8 cellular contexts compared by ENCODE assay signal in the genomic region with DNA sequence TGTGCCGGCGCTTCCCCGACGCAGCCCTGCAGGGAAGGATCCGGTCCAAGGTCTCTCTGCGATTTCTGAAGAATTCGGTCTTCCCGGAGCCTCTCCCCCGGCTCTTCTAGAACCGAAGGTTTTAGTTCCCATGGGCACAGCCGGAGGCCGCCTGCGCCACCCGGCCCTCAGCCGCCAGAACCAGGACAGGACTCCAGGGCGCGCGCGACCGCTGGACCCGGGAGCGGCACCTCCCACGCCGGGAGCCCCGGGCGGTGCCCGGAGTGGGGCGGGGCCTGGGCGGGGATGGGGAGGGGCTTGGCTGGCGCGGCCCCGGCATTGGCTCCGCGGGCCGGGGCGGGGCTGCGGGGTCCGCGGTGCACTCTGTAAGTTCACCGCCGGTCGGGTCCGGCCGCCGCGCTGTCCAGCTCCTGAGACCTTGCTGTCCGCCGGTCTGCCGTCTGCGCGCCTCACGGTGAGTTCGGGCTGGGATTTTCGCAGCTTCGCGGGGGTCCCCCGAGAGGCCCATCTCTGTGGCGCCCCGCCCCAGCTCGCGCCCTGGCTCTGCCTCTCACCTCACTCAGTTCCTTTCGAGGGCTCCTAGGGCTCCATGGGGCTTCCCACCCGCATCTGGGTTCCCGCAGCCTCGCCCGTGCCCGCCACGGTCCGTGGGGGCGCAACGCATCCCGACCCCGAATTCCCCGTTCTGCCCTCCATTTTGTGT. TPM values are rescaled to one million over a fixed set of nuclear protein-coding genes. Genes with fewer than 3 reads are reported as not detected.
DNase-seq lines count a peak whose midpoint lies in the region; ATAC-seq and TF ChIP-seq lines count a peak whose summit lies in the region.

A gene with protein sequence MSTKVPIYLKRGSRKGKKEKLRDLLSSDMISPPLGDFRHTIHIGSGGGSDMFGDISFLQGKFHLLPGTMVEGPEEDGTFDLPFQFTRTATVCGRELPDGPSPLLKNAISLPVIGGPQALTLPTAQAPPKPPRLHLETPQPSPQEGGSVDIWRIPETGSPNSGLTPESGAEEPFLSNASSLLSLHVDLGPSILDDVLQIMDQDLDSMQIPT (plus strand): TSS at position 366 of the 703 bp plus-strand sequence. CDS start 6,033 bp downstream, outside the sequence.

- H3K4me3 ChIP-seq in dorsolateral prefrontal cortex (peak within 1 kb of the TSS; percentile 67 to 99 (median 94)), right lobe of liver (peak within 1 kb of the TSS; percentile 46 to 84 (median 84))

- no peaks in the 10 kb centered on the region for H3K27me3 ChIP-seq in dorsolateral prefrontal cortex
- H3K27me3 ChIP-seq in right lobe of liver = no peaks in the 10 kb centered on the region

- TF ChIP-seq POLR2A in right lobe of liver (IDR thresholded peaks at IDR 0.05) = peak; percentile 68

- H3K4me1 ChIP-seq in right lobe of liver = peaks cover 0 to 6% (median 0%) of the 10 kb centered on the region in 4 donors

- ATAC-seq in HG02938 (IDR thresholded peaks at IDR 0.05; ENCODE audit: unreplicated experiment) (peak; percentile 59), right lobe of liver (peak; percentile 91 to 97 (median 94))

- TF ChIP-seq CTCF in dorsolateral prefrontal cortex (IDR thresholded peaks at IDR 0.05 in 54 of 56, conservative IDR thresholded peaks at IDR 0.05 in 2 of 56; ENCODE audit: low read depth in 1 of 56, partially characterized antibody in 56 of 56) (peak in 30 of 56 donors; percentile 3 to 49 (median 26)), right lobe of liver (IDR thresholded peaks at IDR 0.05) (no peak)

- 0% methylated on average over 12 of the region's 74 CpGs for WGBS in right lobe of liver (ENCODE audit: insufficient coverage, low coverage, low lambda C conversion rate, missing lambda C conversion rate)

- H3K9me3 ChIP-seq in right lobe of liver = no peaks in the 10 kb centered on the region

- H3K27ac ChIP-seq in dorsolateral prefrontal cortex (peak within 1 kb of the TSS; percentile 68 to 98 (median 91)), right lobe of liver (peak within 1 kb of the TSS; percentile 74 to 76 (median 75))

- no peaks in the 10 kb centered on the region for H3K36me3 ChIP-seq in right lobe of liver

- intact Hi-C loops in dorsolateral prefrontal cortex (cut with DNase I) (loop anchor here (1.0 to 2.0 kb wide), 3 partner anchors 24 to 40 kb away; no protein-coding TSS in a partner anchor), right lobe of liver (cut with DNase I) (loop anchor here (5.0 kb wide), 1 partner anchor 42 kb away; no protein-coding TSS in a partner anchor)

- DNase-seq in NCI-H2081 (lab: John Stamatoyannopoulos, UW) = peak; percentile 52 to 60
- no peak for DNase-seq in NCI-H2081 treated with DMSO at 0.1 percent for 48 hours (lab: John Stamatoyannopoulos, UW)
- peak; percentile 24 for DNase-seq in NCI-H345 treated with DMSO at 0.1 percent for 48 hours (lab: John Stamatoyannopoulos, UW; ENCODE audit: unreplicated experiment)
- peak; percentile 61 to 67 for DNase-seq in activated CD4-positive, alpha-beta T cell treated with anti-CD3 and anti-CD28 coated beads, Interleukin-2, amount 50 U/mL, for 4 hours
- DNase-seq in dorsolateral prefrontal cortex = peak; percentile 72 to 94 (median 87)
- peak; percentile 94 to 95 (median 94) for DNase-seq in right lobe of liver
- DNase-seq in stimulated activated CD4-positive, alpha-beta T cell treated with anti-CD3 and anti-CD28 coated beads, Interleukin-4, amount 100 ng/mL, for 24 hours = peak; percentile 70

RNA-seq across cellular contexts. Expression of the gene that starts here (rescaled TPM):
- total RNA-seq in dorsolateral prefrontal cortex = 10 to 100 TPM in 115 of 120 experiments, 1 to 10 TPM in 5; 7.5 to 83.6 (median 20.5) TPM
- 1 to 10 TPM in 4 of 6 experiments, under 1 TPM in 2; 0.55 to 3.4 (median 2.3) TPM for total RNA-seq in right lobe of liver

Comparison
In these comparisons a context has a peak if more than half of its experiments do, and no peak if none do; other contexts are left out.
1. CTCF ChIP-seq: peak in dorsolateral prefrontal cortex (30 of 56); none in right lobe of liver (0 of 4).